9 cellular contexts compared by ENCODE assay signal in the genomic region with DNA sequence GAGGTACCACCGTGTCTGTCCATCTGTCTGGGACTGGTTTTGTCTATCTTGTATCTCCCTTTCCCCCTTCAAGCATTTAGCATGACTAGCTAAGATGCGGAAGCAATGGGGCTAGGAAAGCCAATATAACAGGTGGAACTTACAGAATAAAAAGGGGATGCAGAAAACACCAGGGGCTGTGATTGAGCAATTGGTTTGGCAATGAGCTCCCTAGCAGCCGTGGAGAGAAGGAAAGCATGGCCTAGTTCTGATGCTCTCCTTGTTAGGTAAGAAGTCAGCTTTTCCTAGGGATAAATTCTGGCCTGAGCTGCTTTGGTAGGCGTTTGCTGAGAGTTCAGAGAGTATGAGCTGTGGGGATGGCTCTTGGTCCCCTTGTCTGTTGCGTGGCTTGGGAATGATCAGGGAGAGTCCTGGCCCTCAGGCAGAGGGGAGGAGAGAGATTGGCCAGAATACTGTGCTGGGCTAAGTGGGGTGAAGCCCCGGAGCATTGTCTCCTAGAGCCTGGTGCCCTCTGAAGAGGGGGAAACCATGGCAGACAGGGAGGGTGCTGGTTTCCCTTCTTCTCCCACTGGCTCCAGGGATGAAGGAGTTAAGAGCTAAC. TPM values are rescaled to one million over a fixed set of nuclear protein-coding genes. Genes with fewer than 3 reads are reported as not detected.
DNase-seq lines count a peak whose midpoint lies in the region; ATAC-seq and TF ChIP-seq lines count a peak whose summit lies in the region.
"Had no signal": no experiment of that assay in that cellular context is flagged by ENCODE, and none has a peak within 500 bp of the region (broad histone marks: within the 10 kb centered on the region; RNA-seq: fewer than 3 reads in every experiment).

No MANE protein-coding gene starts in this region.

- H3K9me3 ChIP-seq in MM.1S (replicated peaks; ENCODE audit: insufficient read depth, low read length) (no peaks in the 10 kb centered on the region), MG63 (no peaks in the 10 kb centered on the region)

- H3K27me3 Mint-ChIP-seq in neural crest cell (ENCODE audit: low read depth): no peaks in the 10 kb centered on the region

- TF ChIP-seq CTCF in MM.1S (IDR thresholded peaks at IDR 0.05; ENCODE audit: low read length) (no peak), coronary artery (IDR thresholded peaks at IDR 0.05) (no peak), neural crest cell (conservative IDR thresholded peaks at IDR 0.05) (no peak)

- peak overlapping the region; percentile 85 for H3K4me3 Mint-ChIP-seq in neural crest cell

- no peak overlapping the region for H3K27ac Mint-ChIP-seq in neural crest cell (ENCODE audit: unreplicated experiment)

- H3K4me1 Mint-ChIP-seq in neural crest cell: peaks cover 41% of the 10 kb centered on the region

- H3K27me3 ChIP-seq in MM.1S (replicated peaks; ENCODE audit: insufficient read depth, low read length) (no peaks in the 10 kb centered on the region), MG63 (no peaks in the 10 kb centered on the region)

- H3K4me1 ChIP-seq in MM.1S (ENCODE audit: low read length): no peaks in the 10 kb centered on the region

- H3K36me3 Mint-ChIP-seq in neural crest cell (ENCODE audit: low read depth): peaks cover 6% of the 10 kb centered on the region

- no peaks in the 10 kb centered on the region for H3F3A ChIP-seq in MM.1S (ENCODE audit: insufficient read depth, low read length)

- no peak overlapping the region for H3K9ac ChIP-seq in MM.1S (ENCODE audit: low read length)

- peaks cover 61% of the 10 kb centered on the region for H3K79me2 ChIP-seq in MM.1S (ENCODE audit: low read length)

- peaks cover 4% of the 10 kb centered on the region; the same call in 1 of the 2 replicates for H4K20me1 ChIP-seq in MM.1S (ENCODE audit: insufficient read depth, low read length)

- H3K27ac ChIP-seq in MM.1S (ENCODE audit: low read length): no peak overlapping the region
- H3K27ac ChIP-seq in coronary artery: peak overlapping the region; percentile 74 to 93

- DNase-seq in CD1c-positive myeloid dendritic cell (ENCODE audit: extremely low spot score) (peak; percentile 26), MM.1S (no peak), coronary artery (ENCODE audit: low spot score) (no peak), neural crest cell (ENCODE audit: low read depth, low spot score) (no peak), MG63 (no peak), GM19238 (ENCODE audit: insufficient read length, low spot score) (no peak), HPDE6-E6E7 (ENCODE audit: extremely low spot score) (no peak)
- DNase-seq: NK-92 treated with Interleukin-12 subunit alpha and Interleukin-12 subunit beta, amount 100 ng/mL, for 24 hours had no signal

- H3K36me3 ChIP-seq in MM.1S (replicated peaks; ENCODE audit: insufficient read depth, low read length) (no peaks in the 10 kb centered on the region), MG63 (peaks cover 78% of the 10 kb centered on the region)

- no peak for ATAC-seq in GM21825 (IDR thresholded peaks at IDR 0.05; ENCODE audit: unreplicated experiment)

- no peak overlapping the region for H2AFZ ChIP-seq in MM.1S (ENCODE audit: low read length)

- H3K9me3 Mint-ChIP-seq in neural crest cell: no peaks in the 10 kb centered on the region

- H3K9me2 ChIP-seq in MM.1S (replicated peaks; ENCODE audit: insufficient read depth, low read length): no peaks in the 10 kb centered on the region

- H3K4me2 ChIP-seq in MM.1S (ENCODE audit: low read depth, low read length): peak overlapping the region; percentile 52; the same call in 1 of the 2 replicates

- no peak overlapping the region for H3K4me3 ChIP-seq in MM.1S (ENCODE audit: low read length)
- H3K4me3 ChIP-seq in coronary artery: peak overlapping the region; percentile 86
- no peak overlapping the region; the same call in 1 of the 2 replicates for H3K4me3 ChIP-seq in MG63

RNA-seq across cellular contexts. Expression of gene SETD1B, which starts 7.1 kb away (rescaled TPM):
- 25.6 and 25.9 TPM in 2 replicates for total RNA-seq in neural crest cell
- 1.0 and 1.1 TPM in 2 replicates for total RNA-seq in MG63 (2014; rRNA removed; shearing (Covaris generic); ENCODE audit: low replicate concordance)

RNA-seq across cellular contexts. Expression of gene RHOF, which starts 17.4 kb away (rescaled TPM):
- 23.8 and 25.5 TPM in 2 replicates for total RNA-seq in neural crest cell
- 0.20 and 6.3 TPM in 2 replicates for total RNA-seq in MG63 (2014; rRNA removed; shearing (Covaris generic); ENCODE audit: low replicate concordance)

RNA-seq across cellular contexts. Expression of gene HPD, which starts 47.7 kb away (rescaled TPM):
- total RNA-seq in neural crest cell: 0.21 TPM in 1 of 2 replicates, not detected in the other
- 0.56 and 3.1 TPM in 2 replicates for total RNA-seq in MG63 (2014; rRNA removed; shearing (Covaris generic); ENCODE audit: low replicate concordance)

Comparison
In these comparisons a context has a peak if more than half of its experiments do, and no peak if none do; other contexts are left out.
1. RNA of gene SETD1B, which starts 7.1 kb away (total RNA-seq): 25.6 to 25.9 TPM in neural crest cell; 1.0 to 1.1 TPM in MG63; every median in the first group is over 10 times any median in the second.